Comparison of ENCODE assay signal across 17 cellular contexts in the genomic region with DNA sequence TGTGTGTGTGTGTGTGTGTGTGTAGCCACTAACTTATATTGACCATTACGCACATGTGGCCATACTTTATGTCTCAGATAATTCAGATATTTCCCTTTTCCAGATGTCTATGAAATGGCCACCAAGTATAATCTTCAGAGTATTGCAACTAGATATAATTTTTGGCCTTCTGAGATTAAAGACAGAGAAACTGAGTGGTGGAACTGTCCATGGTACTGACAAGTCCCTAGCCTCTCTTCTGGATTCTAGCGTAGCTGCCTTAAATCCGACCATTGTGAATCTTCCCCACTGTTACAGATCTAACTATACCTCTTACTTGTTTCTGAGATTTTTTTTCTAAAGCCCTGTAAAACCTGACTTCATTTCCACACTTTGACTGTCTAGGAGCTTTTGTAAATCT.
DNase-seq lines count a peak whose midpoint lies in the region; TF ChIP-seq lines count a peak whose summit lies in the region.
"Had no signal": no experiment of that assay in that cellular context is flagged by ENCODE, and none has a peak within 500 bp of the region (broad histone marks: within the 10 kb centered on the region; RNA-seq: fewer than 3 reads in every experiment).

No MANE protein-coding gene starts in this region.

- peak; percentile 16 for DNase-seq in activated CD4-positive, alpha-beta T cell treated with anti-CD3 and anti-CD28 coated beads, Interleukin-2, amount 10 ng/mL, durations not matched to agents 7 days and 5 days
- DNase-seq in activated CD4-positive, alpha-beta T cell treated with anti-CD3 and anti-CD28 coated beads for 48 hours = no peak
- DNase-seq in SJCRH30 (peak; percentile 19 to 70), fibroblast of peridontal ligament (ENCODE audit: extremely low read depth) (peak; percentile 64), renal cortical epithelial cell (ENCODE audit: low read depth) (peak; percentile 42), GM13977 (ENCODE audit: low spot score) (no peak), immature natural killer cell (no peak), NCI-H2171 treated with DMSO at 0.1 percent for 48 hours (lab: John Stamatoyannopoulos, UW) (no peak)
- DNase-seq: activated CD4-positive, alpha-beta memory T cell treated with anti-CD3 and anti-CD28 coated beads for 36 hours; AML-193; gastrocnemius medialis; naive thymus-derived CD8-positive, alpha-beta T cell; NCI-H1105 treated with DMSO at 0.1 percent for 48 hours; stimulated activated CD4-positive, alpha-beta T cell treated with anti-CD3 and anti-CD28 coated beads, Interleukin-15, amount 100 ng/mL, for 24 hours; stomach had no signal

- H3K9me3 ChIP-seq in SJCRH30 (replicated peaks) = no peaks in the 10 kb centered on the region
- H3K9me3 ChIP-seq: adrenal gland, gastrocnemius medialis, stomach had no signal

- CTCF ChIA-PET in activated CD4-positive, alpha-beta T cell treated with anti-CD3 and anti-CD28 coated beads, Interleukin-2, amount 10 ng/mL, durations not matched to agents 7 days and 5 days (lab: Charles Lee) = no interaction called here

- peaks cover 5% of the 10 kb centered on the region; the same call in 1 of the 2 replicates for H3K27me3 ChIP-seq in SJCRH30
- H3K27me3 ChIP-seq: adrenal gland, gastrocnemius medialis had no signal

- H3K27ac Mint-ChIP-seq in activated CD4-positive, alpha-beta T cell treated with anti-CD3 and anti-CD28 coated beads, Interleukin-2, amount 10 ng/mL, durations not matched to agents 7 days and 5 days = no peak overlapping the region
- no peak overlapping the region for H3K27ac Mint-ChIP-seq in immature natural killer cell
- H3K27ac Mint-ChIP-seq: activated CD4-positive, alpha-beta memory T cell treated with anti-CD3 and anti-CD28 coated beads for 36 hours had no signal

- H3K27ac ChIP-seq in SJCRH30 = no peak overlapping the region
- H3K27ac ChIP-seq: adrenal gland, gastrocnemius medialis, PC-9, stomach had no signal

- TF ChIP-seq CTCF in GM13977 (IDR thresholded peaks at IDR 0.05; ENCODE audit: extremely low read depth, insufficient read depth, missing control alignments) = no peak

- H3K4me1 Mint-ChIP-seq in activated CD4-positive, alpha-beta T cell treated with anti-CD3 and anti-CD28 coated beads, Interleukin-2, amount 10 ng/mL, durations not matched to agents 7 days and 5 days = no peaks in the 10 kb centered on the region
- H3K4me1 Mint-ChIP-seq in immature natural killer cell = no peaks in the 10 kb centered on the region
- H3K4me1 Mint-ChIP-seq: naive thymus-derived CD8-positive, alpha-beta T cell had no signal

- in situ Hi-C loops in GM13977 (cut with MboI; ENCODE audit: low pct_unique_long_range_greater_than_20kb, low sequenced_read_pairs, unreplicated experiment) = no loop called here

- no peaks in the 10 kb centered on the region for H3K27me3 Mint-ChIP-seq in activated CD4-positive, alpha-beta T cell treated with anti-CD3 and anti-CD28 coated beads, Interleukin-2, amount 10 ng/mL, durations not matched to agents 7 days and 5 days
- no peaks in the 10 kb centered on the region for H3K27me3 Mint-ChIP-seq in immature natural killer cell (ENCODE audit: low read depth in 3 of 3)
- H3K27me3 Mint-ChIP-seq: activated CD4-positive, alpha-beta memory T cell treated with anti-CD3 and anti-CD28 coated beads for 36 hours had no signal

- H3K36me3 Mint-ChIP-seq in activated CD4-positive, alpha-beta T cell treated with anti-CD3 and anti-CD28 coated beads, Interleukin-2, amount 10 ng/mL, durations not matched to agents 7 days and 5 days (ENCODE audit: low read depth) = no peaks in the 10 kb centered on the region
- no peaks in the 10 kb centered on the region for H3K36me3 Mint-ChIP-seq in immature natural killer cell
- H3K36me3 Mint-ChIP-seq: activated CD4-positive, alpha-beta memory T cell treated with anti-CD3 and anti-CD28 coated beads for 36 hours; naive thymus-derived CD8-positive, alpha-beta T cell had no signal

- H3K4me3 Mint-ChIP-seq in activated CD4-positive, alpha-beta T cell treated with anti-CD3 and anti-CD28 coated beads, Interleukin-2, amount 10 ng/mL, durations not matched to agents 7 days and 5 days = no peak overlapping the region
- H3K4me3 Mint-ChIP-seq in immature natural killer cell = no peak overlapping the region
- H3K4me3 Mint-ChIP-seq: activated CD4-positive, alpha-beta memory T cell treated with anti-CD3 and anti-CD28 coated beads for 36 hours; naive thymus-derived CD8-positive, alpha-beta T cell had no signal

- POLR2A ChIA-PET in activated CD4-positive, alpha-beta T cell treated with anti-CD3 and anti-CD28 coated beads, Interleukin-2, amount 10 ng/mL, durations not matched to agents 7 days and 5 days (lab: Charles Lee) = no interaction called here

- no peaks in the 10 kb centered on the region for H3K4me1 ChIP-seq in SJCRH30
- H3K4me1 ChIP-seq: adrenal gland, gastrocnemius medialis, stomach had no signal

- no peaks in the 10 kb centered on the region for H3K9me3 Mint-ChIP-seq in activated CD4-positive, alpha-beta T cell treated with anti-CD3 and anti-CD28 coated beads, Interleukin-2, amount 10 ng/mL, durations not matched to agents 7 days and 5 days
- H3K9me3 Mint-ChIP-seq in immature natural killer cell = peaks cover 0 to 2% (median 0%) of the 10 kb centered on the region in 6 donors
- H3K9me3 Mint-ChIP-seq: activated CD4-positive, alpha-beta memory T cell treated with anti-CD3 and anti-CD28 coated beads for 36 hours had no signal

- no peaks in the 10 kb centered on the region for H3K36me3 ChIP-seq in SJCRH30
- H3K36me3 ChIP-seq: adrenal gland, gastrocnemius medialis, stomach had no signal

- no peak overlapping the region for H3K4me3 ChIP-seq in SJCRH30
- H3K4me3 ChIP-seq: adrenal gland, gastrocnemius medialis, PC-9, stomach had no signal

Comparison
In these comparisons a context has a peak if more than half of its experiments do, and no peak if none do; other contexts are left out.
1. DNase-seq: peak in activated CD4-positive, alpha-beta T cell treated with anti-CD3 and anti-CD28 coated beads, Interleukin-2, amount 10 ng/mL, durations not matched to agents 7 days and 5 days (single experiment), SJCRH30 (2 of 2), fibroblast of peridontal ligament (single experiment) and renal cortical epithelial cell (single experiment); none in activated CD4-positive, alpha-beta T cell treated with anti-CD3 and anti-CD28 coated beads for 48 hours (single experiment), GM13977 (single experiment), immature natural killer cell (0 of 3) and NCI-H2171 treated with DMSO at 0.1 percent for 48 hours (single experiment).